Comparison of ENCODE assay signal across 8 cellular contexts in the genomic region with DNA sequence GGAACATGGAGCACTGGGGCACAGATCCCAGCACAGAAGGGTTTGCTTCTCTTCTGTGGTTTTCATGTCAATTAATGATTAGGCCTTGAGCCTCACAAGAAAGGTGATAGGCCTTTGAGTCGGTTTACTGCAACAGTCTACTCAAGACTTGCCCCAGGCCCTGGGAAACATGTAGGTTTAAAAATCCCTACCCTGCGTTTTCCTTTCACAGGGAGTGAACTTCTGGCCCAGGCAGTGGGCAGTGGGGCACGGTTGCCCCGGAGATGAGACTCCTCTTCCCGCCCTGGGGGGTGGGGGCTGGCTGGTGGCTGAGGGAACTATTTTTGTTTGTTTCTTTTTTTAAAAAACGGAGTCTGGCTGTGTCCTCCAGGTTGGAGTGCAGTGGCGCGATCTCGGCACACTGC. TPM values are rescaled to one million over a fixed set of nuclear protein-coding genes. Genes with fewer than 3 reads are reported as not detected.
DNase-seq lines count a peak whose midpoint lies in the region; ATAC-seq and TF ChIP-seq lines count a peak whose summit lies in the region.

No MANE protein-coding gene starts in this region.

- H3K4me3 ChIP-seq in WI38 (ENCODE audit: low read depth, low read length), result peak overlapping the region; percentile 77
- H3K4me3 ChIP-seq in iPS-11a (ENCODE audit: low read depth, low read length), result peak overlapping the region; percentile 37

- H3K36me3 Mint-ChIP-seq in stimulated activated memory B cell treated with anti-CD40 and anti-IgM and Interleukin-4, amounts not matched to agents 10 μg/mL and 1 μg/mL and 100 μg/mL, for 72 hours, result no peaks in the 10 kb centered on the region

- no peak for ATAC-seq in stimulated activated memory B cell treated with anti-CD40 and anti-IgM and Interleukin-4, amounts not matched to agents 10 μg/mL and 1 μg/mL and 100 μg/mL, for 72 hours
- no peak for ATAC-seq in HG02678 (IDR thresholded peaks at IDR 0.05; ENCODE audit: unreplicated experiment)

- DNase-seq in NCI-H526 (lab: John Stamatoyannopoulos, UW), result peak; percentile 33 to 58
- DNase-seq in NCI-H526 treated with DMSO at 0.1 percent for 48 hours (lab: John Stamatoyannopoulos, UW), result no peak
- no peak for DNase-seq in G401 (ENCODE audit: low spot score)
- no peak for DNase-seq in activated gamma-delta T cell (lab: John Stamatoyannopoulos, UW)

- peak overlapping the region; percentile 91 for H3K4me3 Mint-ChIP-seq in stimulated activated memory B cell treated with anti-CD40 and anti-IgM and Interleukin-4, amounts not matched to agents 10 μg/mL and 1 μg/mL and 100 μg/mL, for 72 hours

- H3K27me3 Mint-ChIP-seq in stimulated activated memory B cell treated with anti-CD40 and anti-IgM and Interleukin-4, amounts not matched to agents 10 μg/mL and 1 μg/mL and 100 μg/mL, for 72 hours, result peaks cover 46% of the 10 kb centered on the region

- in situ Hi-C loops in G401 (cut with HindIII; ENCODE audit: low sequenced_read_pairs), result no loop called here

- H3K27ac Mint-ChIP-seq in stimulated activated memory B cell treated with anti-CD40 and anti-IgM and Interleukin-4, amounts not matched to agents 10 μg/mL and 1 μg/mL and 100 μg/mL, for 72 hours, result peak overlapping the region; percentile 29

- TF ChIP-seq CTCF in WI38 (IDR thresholded peaks at IDR 0.05; ENCODE audit: low read depth, low read length), result no peak

- peaks cover 22% of the 10 kb centered on the region for H3K4me1 Mint-ChIP-seq in stimulated activated memory B cell treated with anti-CD40 and anti-IgM and Interleukin-4, amounts not matched to agents 10 μg/mL and 1 μg/mL and 100 μg/mL, for 72 hours

- no peaks in the 10 kb centered on the region for H3K9me3 Mint-ChIP-seq in stimulated activated memory B cell treated with anti-CD40 and anti-IgM and Interleukin-4, amounts not matched to agents 10 μg/mL and 1 μg/mL and 100 μg/mL, for 72 hours

RNA-seq across cellular contexts. Expression of a gene that starts 0.6 kb away (rescaled TPM):
- total RNA-seq in G401 (2014; rRNA removed; shearing (Covaris generic)), result 0.68 and 0.88 TPM in 2 replicates

Comparison
In these comparisons a context has a peak if more than half of its experiments do, and no peak if none do; other contexts are left out.
1. DNase-seq: peak in NCI-H526 (2 of 2); none in NCI-H526 treated with DMSO at 0.1 percent for 48 hours (single experiment), G401 (single experiment) and activated gamma-delta T cell (single experiment).